ENCODE assay signal across 20 cellular contexts in genomic region chr7:119842786-119843185, GRCh38.
"Had no signal": no experiment of that assay in that cellular context is flagged by ENCODE, and none has a peak within 500 bp of the region (broad histone marks: within the 10 kb centered on the region; RNA-seq: fewer than 3 reads in every experiment).

No MANE protein-coding gene starts in this region.

- H3K36me3 ChIP-seq: esophagus squamous epithelium, gastroesophageal sphincter, left ventricle myocardium inferior, lower lobe of right lung, neural progenitor cell, ovary had no signal

- H3K9me3 ChIP-seq: ovary had no signal

- H3K27ac ChIP-seq: epithelial cell of prostate, esophagus squamous epithelium, gastroesophageal sphincter, left ventricle myocardium inferior, lower lobe of right lung, neural progenitor cell, ovary had no signal

- H3K4me1 ChIP-seq: esophagus squamous epithelium, gastroesophageal sphincter, left ventricle myocardium inferior, lower lobe of right lung, neural progenitor cell had no signal

- DNase-seq: effector memory CD8-positive, alpha-beta T cell; esophagus squamous epithelium; foreskin fibroblast; glutamatergic neuron; left ventricle myocardium inferior; lower lobe of right lung; midbrain; nucleus accumbens; ovary; right cardiac atrium; small intestine; stimulated activated CD4-positive, alpha-beta T cell treated with anti-CD3 and anti-CD28 coated beads, Interleukin-12 subunit alpha, Interleukin-12 subunit beta, amount 100 ng/mL, for 4 hours; stimulated activated naive CD4-positive, alpha-beta T cell; trophoblast cell had no signal

- H3K4me3 ChIP-seq: esophagus squamous epithelium, gastroesophageal sphincter, left ventricle myocardium inferior, lower lobe of right lung, neural progenitor cell, ovary had no signal

- FAIRE-seq: colon, islet of Langerhans, small intestine had no signal

- H3K27me3 ChIP-seq: esophagus squamous epithelium, gastroesophageal sphincter, neural progenitor cell, ovary had no signal

- ATAC-seq: effector memory CD8-positive, alpha-beta T cell; gastroesophageal sphincter; lower lobe of right lung; natural killer cell treated with Interleukin-12 subunit alpha and Interleukin-12 subunit beta and Interleukin-15 and Interleukin-18, amount 100 ng/mL, for 72 hours; right cardiac atrium had no signal

- H2AFZ ChIP-seq: neural progenitor cell had no signal

- H3K4me2 ChIP-seq: neural progenitor cell had no signal

- H3K9ac ChIP-seq: neural progenitor cell had no signal
